ENCODE assay signal across 8 cellular contexts in genomic region chr2:181656450-181657261, GRCh38. TPM values are rescaled to one million over a fixed set of nuclear protein-coding genes. Genes with fewer than 3 reads are reported as not detected.
A peak's percentile ranks its signal among the peaks of the same experiment; 100 is the strongest.
DNase-seq lines count a peak whose midpoint lies in the region; TF ChIP-seq lines count a peak whose summit lies in the region.

Gene CERKL, minus strand, starts transcription at chr2:181657105. Its CDS starts 99 bp downstream, at chr2:181657006.

- H3K9me3 ChIP-seq in ovary: no peaks in the 10 kb centered on the region

- H3K4me1 Mint-ChIP-seq in activated T-cell treated with anti-CD3 and anti-CD28 coated beads, Interleukin-2, amount 50 U/mL, for 24 hours (ENCODE audit: low read depth): peaks cover 9% of the 10 kb centered on the region

- H3K4me1 ChIP-seq in ovary (ENCODE audit: insufficient read depth): no peaks in the 10 kb centered on the region

- peaks cover 61% of the 10 kb centered on the region for H3K27me3 Mint-ChIP-seq in activated T-cell treated with anti-CD3 and anti-CD28 coated beads, Interleukin-2, amount 50 U/mL, for 24 hours

- no peak for TF ChIP-seq CTCF in ovary (IDR thresholded peaks at IDR 0.05)

- TF ChIP-seq POLR2A in ovary (IDR thresholded peaks at IDR 0.05): no peak

- peak; percentile 41 for DNase-seq in activated T-cell treated with anti-CD3 and anti-CD28 coated beads, Interleukin-2, amount 50 U/mL, for 24 hours
- DNase-seq in activated T-cell treated with anti-CD3 and anti-CD28 coated beads, Interleukin-2, amount 50 U/mL, for 1 hour: no peak
- peak; percentile 84 for DNase-seq in H7
- peak; percentile 39 to 57 for DNase-seq in Kasumi-1 (lab: John Stamatoyannopoulos, UW)
- DNase-seq in activated CD8-positive, alpha-beta memory T cell treated with anti-CD3 and anti-CD28 coated beads, Interleukin-2, amount 50 U/mL, for 4 hours: peak; percentile 15
- peak; percentile 48 for DNase-seq in glomerular visceral epithelial cell (ENCODE audit: extremely low spot score)
- peak in 1 of 5 donors; percentile 10 for DNase-seq in ovary
- DNase-seq in superior temporal gyrus (ENCODE audit: extremely low spot score): no peak

- no peaks in the 10 kb centered on the region for H3K36me3 ChIP-seq in H7 (replicated peaks; ENCODE audit: control insufficient read depth, insufficient read depth, low read length)
- H3K36me3 ChIP-seq in ovary: no peaks in the 10 kb centered on the region

- no peaks in the 10 kb centered on the region for H3K9me3 Mint-ChIP-seq in activated T-cell treated with anti-CD3 and anti-CD28 coated beads, Interleukin-2, amount 50 U/mL, for 24 hours

- H3K27ac Mint-ChIP-seq in activated T-cell treated with anti-CD3 and anti-CD28 coated beads, Interleukin-2, amount 50 U/mL, for 24 hours: no peak within 1 kb of the TSS

- H3K4me3 ChIP-seq in H7 (ENCODE audit: insufficient read depth, low read depth, low read length) (peak within 1 kb of the TSS; percentile 70), ovary (peak within 1 kb of the TSS; percentile 29)

- peak within 1 kb of the TSS; percentile 71 for H3K4me3 Mint-ChIP-seq in activated T-cell treated with anti-CD3 and anti-CD28 coated beads, Interleukin-2, amount 50 U/mL, for 24 hours

- 3 to 6% (median 4%) methylated on average over 56 to 68 of the region's 68 CpGs for WGBS in ovary, 3 donors

- H3K27me3 ChIP-seq in H7 (ENCODE audit: control insufficient read depth, insufficient read depth, low read length) (peaks cover 81% of the 10 kb centered on the region), ovary (no peaks in the 10 kb centered on the region)

- no peak for TF ChIP-seq EP300 in ovary (IDR thresholded peaks at IDR 0.05)

- no peaks in the 10 kb centered on the region for H3K36me3 Mint-ChIP-seq in activated T-cell treated with anti-CD3 and anti-CD28 coated beads, Interleukin-2, amount 50 U/mL, for 24 hours (ENCODE audit: low read depth)

- intact Hi-C loops in ovary (cut with DNase I): no loop called here

- H3K27ac ChIP-seq in ovary: no peak within 1 kb of the TSS

RNA-seq across cellular contexts. Expression of gene CERKL, which starts in this region (rescaled TPM):
- 0.14 and 0.15 TPM in 2 replicates for total RNA-seq in H7 (2014; rRNA removed; shearing (Covaris generic))
- total RNA-seq in ovary: 1 to 10 TPM in 1 of 7 donors, under 1 TPM in 4, not detected in 2; 0.12 to 6.5 (median 0.37) TPM
- polyA plus RNA-seq in ovary: under 1 TPM; 0.11 to 0.13 TPM

Comparison
In these comparisons a context has a peak if more than half of its experiments do, and no peak if none do; other contexts are left out.
1. DNase-seq: peak in activated T-cell treated with anti-CD3 and anti-CD28 coated beads, Interleukin-2, amount 50 U/mL, for 24 hours (single experiment), Kasumi-1 (2 of 2), activated CD8-positive, alpha-beta memory T cell treated with anti-CD3 and anti-CD28 coated beads, Interleukin-2, amount 50 U/mL, for 4 hours (single experiment) and glomerular visceral epithelial cell (single experiment); none in activated T-cell treated with anti-CD3 and anti-CD28 coated beads, Interleukin-2, amount 50 U/mL, for 1 hour (single experiment) and superior temporal gyrus (single experiment).
2. Peak in DNase-seq and H3K4me3 ChIP-seq in H7; RNA of the gene not detected or under 1 TPM.